Comparison of ENCODE assay signal across 8 cellular contexts in the genomic region with DNA sequence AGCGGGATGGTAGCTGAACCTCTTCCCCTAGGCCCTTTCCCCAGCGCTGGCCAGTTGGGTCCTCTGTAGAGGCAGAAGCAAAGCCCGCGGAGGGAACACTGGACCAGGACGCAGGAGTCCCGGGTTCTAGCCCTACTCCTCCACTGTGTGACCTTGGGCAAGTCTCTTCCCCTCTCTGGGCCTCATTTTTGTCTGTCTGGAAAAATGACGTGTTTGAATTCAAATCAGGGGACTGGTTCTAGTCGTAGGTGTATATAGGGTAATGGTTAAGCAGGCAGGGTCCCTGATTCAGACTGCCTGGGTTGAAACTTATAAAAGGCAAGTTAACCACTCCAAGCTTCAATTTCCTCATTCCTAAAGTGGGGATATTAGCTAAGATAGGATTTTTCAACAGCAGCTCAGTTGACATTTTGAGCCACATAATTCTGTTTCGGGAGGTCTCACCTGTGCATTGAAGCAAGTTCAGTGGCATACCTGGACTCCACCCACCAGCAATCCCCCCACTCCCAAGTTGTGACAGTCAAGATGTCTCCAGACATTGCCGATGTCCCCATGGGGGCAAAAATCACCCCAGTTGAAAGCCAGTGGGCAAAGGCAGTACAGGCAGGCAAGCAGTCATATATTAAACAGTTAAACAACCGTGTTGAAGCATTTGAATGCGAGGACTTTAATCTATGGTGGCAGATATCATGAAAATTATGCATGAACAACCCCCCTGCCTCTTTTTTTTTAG. TPM values are rescaled to one million over a fixed set of nuclear protein-coding genes. Genes with fewer than 3 reads are reported as not detected.
A peak's percentile ranks its signal among the peaks of the same experiment; 100 is the strongest.
DNase-seq lines count a peak whose midpoint lies in the region; ATAC-seq and TF ChIP-seq lines count a peak whose summit lies in the region.

No MANE protein-coding gene starts in this region.

- TF ChIP-seq CTCF in left ventricle myocardium inferior (IDR thresholded peaks at IDR 0.05; ENCODE audit: borderline replicate concordance): no peak
- TF ChIP-seq CTCF in stomach (IDR thresholded peaks at IDR 0.05): no peak

- no peak for TF ChIP-seq EP300 in stomach (IDR thresholded peaks at IDR 0.05)

- peaks cover 68% of the 10 kb centered on the region for H3K4me1 ChIP-seq in left ventricle myocardium inferior
- H3K4me1 ChIP-seq in stomach: peaks cover 22 to 53% (median 33%) of the 10 kb centered on the region in 4 donors

- H3K4me3 ChIP-seq in left ventricle myocardium inferior: peak overlapping the region; percentile 97
- peak overlapping the region; percentile 73 to 95 (median 78) for H3K4me3 ChIP-seq in stomach

- TF ChIP-seq POLR2A in stomach (IDR thresholded peaks at IDR 0.05): no peak

- no peak for DNase-seq in left ventricle myocardium inferior
- no peak for DNase-seq in cardiac septum (ENCODE audit: low spot score)
- no peak for DNase-seq in immature natural killer cell
- no peak for DNase-seq in stomach
- DNase-seq in islet precursor cell: no peak
- DNase-seq in GM03348 (ENCODE audit: low spot score): no peak

- peaks cover 13% of the 10 kb centered on the region for H3K4me1 Mint-ChIP-seq in activated T-helper 17 cell treated with anti-CD3 and anti-CD28 coated beads, Interleukin-2, amount 50 U/mL, for 72 hours
- H3K4me1 Mint-ChIP-seq in immature natural killer cell: peaks cover 23 to 27% of the 10 kb centered on the region in 2 donors

- no peaks in the 10 kb centered on the region for H3K9me3 ChIP-seq in left ventricle myocardium inferior (replicated peaks)
- H3K9me3 ChIP-seq in stomach: no peaks in the 10 kb centered on the region

- no peaks in the 10 kb centered on the region for H3K27me3 ChIP-seq in left ventricle myocardium inferior (ENCODE audit: low read depth)
- H3K27me3 ChIP-seq in stomach: no peaks in the 10 kb centered on the region

- no peaks in the 10 kb centered on the region for H3K27me3 Mint-ChIP-seq in activated T-helper 17 cell treated with anti-CD3 and anti-CD28 coated beads, Interleukin-2, amount 50 U/mL, for 72 hours
- H3K27me3 Mint-ChIP-seq in immature natural killer cell (ENCODE audit: low read depth in 3 of 3): peaks cover 7 to 8% (median 8%) of the 10 kb centered on the region in 3 donors

- no peaks in the 10 kb centered on the region for H3K9me3 Mint-ChIP-seq in activated T-helper 17 cell treated with anti-CD3 and anti-CD28 coated beads, Interleukin-2, amount 50 U/mL, for 72 hours
- no peaks in the 10 kb centered on the region for H3K9me3 Mint-ChIP-seq in immature natural killer cell

- 9 to 17% (median 14%) methylated on average over 6 to 12 of the region's 12 CpGs for WGBS in stomach, 5 donors

- H3K27ac Mint-ChIP-seq in activated T-helper 17 cell treated with anti-CD3 and anti-CD28 coated beads, Interleukin-2, amount 50 U/mL, for 72 hours: peak overlapping the region; percentile 84
- H3K27ac Mint-ChIP-seq in immature natural killer cell: peak overlapping the region in 5 of 6 donors; percentile 74 to 89 (median 79)

- peak overlapping the region; percentile 99 for H3K27ac ChIP-seq in left ventricle myocardium inferior (replicated peaks)
- peak overlapping the region; percentile 91 to 96 (median 95) for H3K27ac ChIP-seq in stomach

- intact Hi-C loops in left ventricle myocardium inferior (cut with micrococcal nuclease): no loop called here
- intact Hi-C loops in cardiac septum (cut with DNase I): loop anchor here (5.0 kb wide), 1 partner anchor 35 kb away; no protein-coding TSS in a partner anchor
- intact Hi-C loops in stomach (cut with DNase I; ENCODE audit: low total_unique reads): no loop called here

- H3K36me3 ChIP-seq in left ventricle myocardium inferior: peaks cover 11% of the 10 kb centered on the region
- peaks cover 0 to 7% (median 7%) of the 10 kb centered on the region in 4 donors for H3K36me3 ChIP-seq in stomach

- peaks cover 14% of the 10 kb centered on the region for H3K36me3 Mint-ChIP-seq in activated T-helper 17 cell treated with anti-CD3 and anti-CD28 coated beads, Interleukin-2, amount 50 U/mL, for 72 hours (ENCODE audit: low read depth)
- H3K36me3 Mint-ChIP-seq in immature natural killer cell: peaks cover 0 to 3% (median 0%) of the 10 kb centered on the region in 3 donors

- ATAC-seq in activated T-helper 17 cell treated with anti-CD3 and anti-CD28 coated beads, Interleukin-2, amount 50 U/mL, for 72 hours (replicated peaks): no peak
- no peak for ATAC-seq in HG02981 (IDR thresholded peaks at IDR 0.05; ENCODE audit: unreplicated experiment)

- peak overlapping the region; percentile 98 for H3K4me3 Mint-ChIP-seq in activated T-helper 17 cell treated with anti-CD3 and anti-CD28 coated beads, Interleukin-2, amount 50 U/mL, for 72 hours
- peak overlapping the region; percentile 79 to 86 (median 83) for H3K4me3 Mint-ChIP-seq in immature natural killer cell

RNA-seq across cellular contexts. Expression of gene TPCN1, which starts 0.9 kb away (rescaled TPM):
- 153 TPM for total RNA-seq in left ventricle myocardium inferior
- 77.1 TPM for total RNA-seq in cardiac septum
- total RNA-seq in activated T-helper 17 cell treated with anti-CD3 and anti-CD28 coated beads, Interleukin-2, amount 50 U/mL, for 72 hours: 10 to 100 TPM; 29.4 to 67.7 TPM
- 1 to 10 TPM in 2 of 3 donors, not detected in 1; 3.0 to 3.1 TPM for polyA plus RNA-seq in immature natural killer cell
- 10 to 100 TPM; 15.2 to 78.2 (median 48.4) TPM for total RNA-seq in stomach
- 10 to 100 TPM in 1 of 3 donors, 1 to 10 TPM in 2; 5.8 to 24.2 (median 6.3) TPM for polyA plus RNA-seq in stomach

RNA-seq across cellular contexts. Expression of gene RITA1, which starts 36.6 kb away (rescaled TPM):
- total RNA-seq in left ventricle myocardium inferior: 17.9 TPM
- total RNA-seq in cardiac septum: 11.0 TPM
- total RNA-seq in activated T-helper 17 cell treated with anti-CD3 and anti-CD28 coated beads, Interleukin-2, amount 50 U/mL, for 72 hours: 10 to 100 TPM; 14.2 to 23.9 TPM
- polyA plus RNA-seq in immature natural killer cell: 10 to 100 TPM; 31.3 to 36.6 (median 33.1) TPM
- 10 to 100 TPM in 2 of 5 donors, 1 to 10 TPM in 3; 4.1 to 19.2 (median 5.0) TPM for total RNA-seq in stomach
- polyA plus RNA-seq in stomach: 10 to 100 TPM in 2 of 3 donors, 1 to 10 TPM in 1; 8.4 to 14.3 (median 11.5) TPM

RNA-seq across cellular contexts. Expression of gene DDX54, which starts 36.9 kb away (rescaled TPM):
- total RNA-seq in left ventricle myocardium inferior (34.7 TPM), cardiac septum (35.5 TPM), stomach (100 to 1,000 TPM in 1 of 5 donors, 10 to 100 TPM in 4; 14.6 to 167 (median 41.7) TPM)
- total RNA-seq in activated T-helper 17 cell treated with anti-CD3 and anti-CD28 coated beads, Interleukin-2, amount 50 U/mL, for 72 hours: 10 to 100 TPM; 47.4 to 86.9 TPM
- polyA plus RNA-seq in immature natural killer cell (10 to 100 TPM in 2 of 3 donors, 1 to 10 TPM in 1; 7.8 to 34.2 (median 11.0) TPM), stomach (10 to 100 TPM; 28.5 to 64.6 (median 34.1) TPM)
